8 cellular contexts compared by ENCODE assay signal in genomic region chr11:10809373-10810199, GRCh38. TPM values are rescaled to one million over a fixed set of nuclear protein-coding genes. Genes with fewer than 3 reads are reported as not detected.
DNase-seq lines count a peak whose midpoint lies in the region; TF ChIP-seq lines count a peak whose summit lies in the region.

No MANE protein-coding gene starts in this region.

- peak overlapping the region; percentile 98 for H3K27ac Mint-ChIP-seq in activated CD4-positive, alpha-beta T cell treated with anti-CD3 and anti-CD28 coated beads, Interleukin-2, amount 10 ng/mL, durations not matched to agents 24 days and 14 days
- peak overlapping the region; percentile 98 for H3K27ac Mint-ChIP-seq in HFFc6
- peak overlapping the region; percentile 97 for H3K27ac Mint-ChIP-seq in activated naive CD4-positive, alpha-beta T cell treated with anti-CD3 and anti-CD28 coated beads for 36 hours

- H3K36me3 ChIP-seq in ovary, result no peaks in the 10 kb centered on the region

- H3K27me3 Mint-ChIP-seq in activated CD4-positive, alpha-beta T cell treated with anti-CD3 and anti-CD28 coated beads, Interleukin-2, amount 10 ng/mL, durations not matched to agents 24 days and 14 days, result no peaks in the 10 kb centered on the region
- H3K27me3 Mint-ChIP-seq in HFFc6 (ENCODE audit: insufficient read depth), result peaks cover 13% of the 10 kb centered on the region
- H3K27me3 Mint-ChIP-seq in activated naive CD4-positive, alpha-beta T cell treated with anti-CD3 and anti-CD28 coated beads for 36 hours (ENCODE audit: low read depth), result no peaks in the 10 kb centered on the region

- TF ChIP-seq CTCF in HFFc6 (IDR thresholded peaks at IDR 0.05) (no peak), ovary (IDR thresholded peaks at IDR 0.05) (no peak)

- H3K9me3 ChIP-seq in ovary, result no peaks in the 10 kb centered on the region

- intact Hi-C loops in activated CD4-positive, alpha-beta T cell treated with anti-CD3 and anti-CD28 coated beads, Interleukin-2, amount 10 ng/mL, durations not matched to agents 24 days and 14 days (cut with micrococcal nuclease), result loop anchor here (2.0 to 5.0 kb wide), 5 partner anchors 59 to 1497 kb away; partner anchors contain the start of genes AMPD3, CTR9, TMEM41B and ZNF143
- intact Hi-C loops in activated naive CD4-positive, alpha-beta T cell treated with anti-CD3 and anti-CD28 coated beads for 36 hours (cut with micrococcal nuclease), result loop anchor here (5.0 kb wide), 3 partner anchors 123 to 813 kb away; partner anchors contain the start of genes GALNT18 and RNF141
- intact Hi-C loops in ovary (cut with DNase I), result loop anchor here (2.0 to 10.0 kb wide), 5 partner anchors 38 to 123 kb away; partner anchors contain the start of gene ZBED5 (in 3 of the 4)

- H3K4me3 ChIP-seq in ovary, result peak overlapping the region; percentile 47

- CTCF ChIA-PET in activated naive CD4-positive, alpha-beta T cell treated with anti-CD3 and anti-CD28 coated beads for 36 hours (lab: Charles Lee), result interaction anchor here (0.6 to 3.1 kb wide), 9 partner anchors 15 to 170 kb away, joined by 3 to 18 read pairs (median 3); partner anchors contain the start of gene ZBED5

- peak overlapping the region; percentile 95 for H3K4me3 Mint-ChIP-seq in activated CD4-positive, alpha-beta T cell treated with anti-CD3 and anti-CD28 coated beads, Interleukin-2, amount 10 ng/mL, durations not matched to agents 24 days and 14 days
- peak overlapping the region; percentile 98 for H3K4me3 Mint-ChIP-seq in HFFc6
- H3K4me3 Mint-ChIP-seq in activated naive CD4-positive, alpha-beta T cell treated with anti-CD3 and anti-CD28 coated beads for 36 hours, result peak overlapping the region; percentile 95

- H3K4me1 Mint-ChIP-seq in activated CD4-positive, alpha-beta T cell treated with anti-CD3 and anti-CD28 coated beads, Interleukin-2, amount 10 ng/mL, durations not matched to agents 24 days and 14 days, result peaks cover 25% of the 10 kb centered on the region
- peaks cover 39% of the 10 kb centered on the region for H3K4me1 Mint-ChIP-seq in HFFc6 (ENCODE audit: low read depth)
- H3K4me1 Mint-ChIP-seq in activated naive CD4-positive, alpha-beta T cell treated with anti-CD3 and anti-CD28 coated beads for 36 hours (ENCODE audit: low read depth), result peaks cover 35% of the 10 kb centered on the region

- no peak for TF ChIP-seq POLR2A in ovary (IDR thresholded peaks at IDR 0.05)

- H3K27ac ChIP-seq in ovary, result peak overlapping the region; percentile 94 to 96

- peaks cover 37% of the 10 kb centered on the region for H3K36me3 Mint-ChIP-seq in activated CD4-positive, alpha-beta T cell treated with anti-CD3 and anti-CD28 coated beads, Interleukin-2, amount 10 ng/mL, durations not matched to agents 24 days and 14 days (ENCODE audit: low read depth)
- peaks cover 29% of the 10 kb centered on the region for H3K36me3 Mint-ChIP-seq in HFFc6 (ENCODE audit: low read depth)
- H3K36me3 Mint-ChIP-seq in activated naive CD4-positive, alpha-beta T cell treated with anti-CD3 and anti-CD28 coated beads for 36 hours (ENCODE audit: low read depth), result peaks cover 34% of the 10 kb centered on the region

- no peak for TF ChIP-seq EP300 in ovary (IDR thresholded peaks at IDR 0.05)

- WGBS in ovary, 3 donors, result 1 to 3% (median 2%) methylated on average over 28 to 29 of the region's 29 CpGs

- H3K9me3 Mint-ChIP-seq in activated CD4-positive, alpha-beta T cell treated with anti-CD3 and anti-CD28 coated beads, Interleukin-2, amount 10 ng/mL, durations not matched to agents 24 days and 14 days, result no peaks in the 10 kb centered on the region
- no peaks in the 10 kb centered on the region for H3K9me3 Mint-ChIP-seq in HFFc6
- H3K9me3 Mint-ChIP-seq in activated naive CD4-positive, alpha-beta T cell treated with anti-CD3 and anti-CD28 coated beads for 36 hours, result no peaks in the 10 kb centered on the region

- H3K27me3 ChIP-seq in ovary, result no peaks in the 10 kb centered on the region

- DNase-seq in activated CD4-positive, alpha-beta T cell treated with anti-CD3 and anti-CD28 coated beads, Interleukin-2, amount 10 ng/mL, durations not matched to agents 24 days and 14 days, result peak; percentile 85
- DNase-seq in activated CD4-positive, alpha-beta T cell treated with anti-CD3 and anti-CD28 coated beads for 48 hours, result no peak
- DNase-seq in HFFc6 (peak; percentile 63), NAMALWA (ENCODE audit: low spot score) (peak; percentile 61), glomerular visceral epithelial cell (ENCODE audit: extremely low spot score) (peak; percentile 76), ovary (no peak), foreskin melanocyte (no peak)
- DNase-seq in activated naive CD4-positive, alpha-beta T cell treated with anti-CD3 and anti-CD28 coated beads for 36 hours, result peak; percentile 54

- H3K4me1 ChIP-seq in ovary (ENCODE audit: insufficient read depth), result peaks cover 5% of the 10 kb centered on the region

RNA-seq across cellular contexts. Expression of gene EIF4G2, which starts 0.9 kb away (rescaled TPM):
- 1,071 and 1,120 TPM in 2 replicates for total RNA-seq in activated CD4-positive, alpha-beta T cell treated with anti-CD3 and anti-CD28 coated beads, Interleukin-2, amount 10 ng/mL, durations not matched to agents 24 days and 14 days
- total RNA-seq in HFFc6 (2021; fragmentation: NEBNext Ultra II Directional; extraction: Animal tissue kit (Norgen Biotek cat#: 25700)), result 1,000 to 10,000 TPM; 1,163 to 1,334 (median 1,242) TPM
- total RNA-seq in activated naive CD4-positive, alpha-beta T cell treated with anti-CD3 and anti-CD28 coated beads for 36 hours, result 100 to 1,000 TPM; 640 to 734 TPM
- total RNA-seq in ovary, result 100 to 1,000 TPM; 206 to 761 (median 582) TPM
- polyA plus RNA-seq in ovary, result 100 to 1,000 TPM; 223 to 699 TPM

RNA-seq across cellular contexts. Expression of gene ZBED5, which starts 48.3 kb away (rescaled TPM):
- 41.8 and 43.1 TPM in 2 replicates for total RNA-seq in activated CD4-positive, alpha-beta T cell treated with anti-CD3 and anti-CD28 coated beads, Interleukin-2, amount 10 ng/mL, durations not matched to agents 24 days and 14 days
- 10 to 100 TPM; 24.0 to 29.0 (median 26.4) TPM for total RNA-seq in HFFc6 (2021; fragmentation: NEBNext Ultra II Directional; extraction: Animal tissue kit (Norgen Biotek cat#: 25700))
- total RNA-seq in activated naive CD4-positive, alpha-beta T cell treated with anti-CD3 and anti-CD28 coated beads for 36 hours, result 10 to 100 TPM; 50.4 to 52.4 TPM
- 10 to 100 TPM; 27.8 to 69.4 (median 56.9) TPM for total RNA-seq in ovary
- 10 to 100 TPM; 33.8 to 42.2 TPM for polyA plus RNA-seq in ovary

RNA-seq across cellular contexts. Expression of gene CTR9, which starts 58.5 kb away (rescaled TPM):
- 43.9 and 44.3 TPM in 2 replicates for total RNA-seq in activated CD4-positive, alpha-beta T cell treated with anti-CD3 and anti-CD28 coated beads, Interleukin-2, amount 10 ng/mL, durations not matched to agents 24 days and 14 days
- total RNA-seq in HFFc6 (2021; fragmentation: NEBNext Ultra II Directional; extraction: Animal tissue kit (Norgen Biotek cat#: 25700)), result 10 to 100 TPM; 38.5 to 49.9 (median 44.2) TPM
- total RNA-seq in activated naive CD4-positive, alpha-beta T cell treated with anti-CD3 and anti-CD28 coated beads for 36 hours, result 10 to 100 TPM; 28.7 to 29.7 TPM
- 10 to 100 TPM; 18.5 to 40.6 (median 32.5) TPM for total RNA-seq in ovary
- polyA plus RNA-seq in ovary, result 10 to 100 TPM; 18.0 to 31.2 TPM

Comparison
In these comparisons a context has a peak if more than half of its experiments do, and no peak if none do; other contexts are left out.
1. DNase-seq: peak in activated CD4-positive, alpha-beta T cell treated with anti-CD3 and anti-CD28 coated beads, Interleukin-2, amount 10 ng/mL, durations not matched to agents 24 days and 14 days (single experiment), HFFc6 (single experiment), NAMALWA (single experiment), activated naive CD4-positive, alpha-beta T cell treated with anti-CD3 and anti-CD28 coated beads for 36 hours (single experiment) and glomerular visceral epithelial cell (single experiment); none in activated CD4-positive, alpha-beta T cell treated with anti-CD3 and anti-CD28 coated beads for 48 hours (single experiment), ovary (0 of 5) and foreskin melanocyte (single experiment).
2. Peak in every context shown above with its lines, with median percentiles within 50 percentile points of each other: H3K27ac Mint-ChIP-seq and H3K4me3 Mint-ChIP-seq.